ENCODE assay signal across 14 cellular contexts in genomic region chr13:101916758-101917474, GRCh38.
A peak's percentile ranks its signal among the peaks of the same experiment; 100 is the strongest.
DNase-seq lines count a peak whose midpoint lies in the region; ATAC-seq and TF ChIP-seq lines count a peak whose summit lies in the region.
"Had no signal": no experiment of that assay in that cellular context is flagged by ENCODE, and none has a peak within 500 bp of the region (broad histone marks: within the 10 kb centered on the region; RNA-seq: fewer than 3 reads in every experiment).

No MANE protein-coding gene starts in this region.

- H3K27ac Mint-ChIP-seq in neural crest cell (ENCODE audit: unreplicated experiment): no peak overlapping the region
- no peak overlapping the region for H3K27ac Mint-ChIP-seq in activated T-helper 17 cell treated with anti-CD3 and anti-CD28 coated beads, Interleukin-2, amount 50 U/mL, for 72 hours

- no peak overlapping the region for H3K9ac ChIP-seq in HUES6 (ENCODE audit: low read length)

- H3K27ac ChIP-seq in HUES6 (ENCODE audit: low read depth, low read length) (no peak overlapping the region), esophagus muscularis mucosa (replicated peaks in 1 of 4) (no peak overlapping the region)
- H3K27ac ChIP-seq: HL-60 had no signal

- H3K27me3 Mint-ChIP-seq in neural crest cell (ENCODE audit: low read depth): peaks cover 89% of the 10 kb centered on the region
- peaks cover 56% of the 10 kb centered on the region for H3K27me3 Mint-ChIP-seq in activated T-helper 17 cell treated with anti-CD3 and anti-CD28 coated beads, Interleukin-2, amount 50 U/mL, for 72 hours

- peaks cover 18% of the 10 kb centered on the region for H3K4me1 ChIP-seq in HUES6 (ENCODE audit: control insufficient read depth, insufficient read depth, low read length)
- peaks cover 16 to 38% (median 26%) of the 10 kb centered on the region in 4 donors for H3K4me1 ChIP-seq in esophagus muscularis mucosa

- TF ChIP-seq CTCF in esophagus muscularis mucosa (IDR thresholded peaks at IDR 0.05) (no peak), neural crest cell (conservative IDR thresholded peaks at IDR 0.05) (no peak)

- H3K9me3 ChIP-seq in HUES6 (ENCODE audit: control insufficient read depth, insufficient read depth, low read depth, low read length): no peaks in the 10 kb centered on the region
- H3K9me3 ChIP-seq in esophagus muscularis mucosa: no peaks in the 10 kb centered on the region

- under 1% methylated on average over 16 of the region's 74 CpGs for WGBS in esophagus muscularis mucosa

- H3K27me3 ChIP-seq in HUES6 (ENCODE audit: control insufficient read depth, insufficient read depth, low read length) (peaks cover 91% of the 10 kb centered on the region), esophagus muscularis mucosa (peaks cover 6 to 62% (median 24%) of the 10 kb centered on the region in 4 donors)

- H3K4me1 Mint-ChIP-seq in neural crest cell: peaks cover 6% of the 10 kb centered on the region
- no peaks in the 10 kb centered on the region for H3K4me1 Mint-ChIP-seq in activated T-helper 17 cell treated with anti-CD3 and anti-CD28 coated beads, Interleukin-2, amount 50 U/mL, for 72 hours

- TF ChIP-seq POLR2A in esophagus muscularis mucosa (IDR thresholded peaks at IDR 0.05; ENCODE audit: low read depth): no peak

- intact Hi-C loops in esophagus muscularis mucosa (cut with DNase I): no loop called here

- H3K9me3 Mint-ChIP-seq in neural crest cell: no peaks in the 10 kb centered on the region
- no peaks in the 10 kb centered on the region for H3K9me3 Mint-ChIP-seq in activated T-helper 17 cell treated with anti-CD3 and anti-CD28 coated beads, Interleukin-2, amount 50 U/mL, for 72 hours

- no peak for TF ChIP-seq EP300 in esophagus muscularis mucosa (IDR thresholded peaks at IDR 0.05)

- H3K36me3 ChIP-seq in HUES6 (ENCODE audit: control insufficient read depth, insufficient read depth, low read length) (no peaks in the 10 kb centered on the region), esophagus muscularis mucosa (no peaks in the 10 kb centered on the region)

- no peak overlapping the region for H3K4me3 Mint-ChIP-seq in neural crest cell
- H3K4me3 Mint-ChIP-seq in activated T-helper 17 cell treated with anti-CD3 and anti-CD28 coated beads, Interleukin-2, amount 50 U/mL, for 72 hours: no peak overlapping the region

- H3K4me3 ChIP-seq in HUES6 (ENCODE audit: low read depth, low read length): peak overlapping the region; percentile 45
- peak overlapping the region; percentile 40 to 58 (median 48) for H3K4me3 ChIP-seq in esophagus muscularis mucosa

- no peak for ATAC-seq in activated T-helper 17 cell treated with anti-CD3 and anti-CD28 coated beads, Interleukin-2, amount 50 U/mL, for 72 hours (replicated peaks)
- ATAC-seq: HCT116 had no signal

- peak; percentile 8 for DNase-seq in AG08396 (ENCODE audit: low spot score)
- DNase-seq in esophagus muscularis mucosa (ENCODE audit: extremely low spot score): no peak
- DNase-seq in neural crest cell (ENCODE audit: low read depth, low spot score): peak; percentile 8
- DNase-seq in cerebellum (ENCODE audit: low spot score): no peak
- no peak for DNase-seq in NCI-H2227 (lab: John Stamatoyannopoulos, UW; ENCODE audit: unreplicated experiment)
- no peak for DNase-seq in CD1c-positive myeloid dendritic cell (ENCODE audit: extremely low spot score)
- DNase-seq: amniotic stem cell, Calu3, NCI-H2029, SW 1271 had no signal

- no peaks in the 10 kb centered on the region for H3K36me3 Mint-ChIP-seq in neural crest cell (ENCODE audit: low read depth)
- H3K36me3 Mint-ChIP-seq in activated T-helper 17 cell treated with anti-CD3 and anti-CD28 coated beads, Interleukin-2, amount 50 U/mL, for 72 hours (ENCODE audit: low read depth): no peaks in the 10 kb centered on the region

Comparison
In these comparisons a context has a peak if more than half of its experiments do, and no peak if none do; other contexts are left out.
1. DNase-seq: peak in AG08396 (single experiment) and neural crest cell (single experiment); none in esophagus muscularis mucosa (single experiment), cerebellum (single experiment), NCI-H2227 (single experiment) and CD1c-positive myeloid dendritic cell (single experiment).